15 cellular contexts compared by ENCODE assay signal in the genomic region with DNA sequence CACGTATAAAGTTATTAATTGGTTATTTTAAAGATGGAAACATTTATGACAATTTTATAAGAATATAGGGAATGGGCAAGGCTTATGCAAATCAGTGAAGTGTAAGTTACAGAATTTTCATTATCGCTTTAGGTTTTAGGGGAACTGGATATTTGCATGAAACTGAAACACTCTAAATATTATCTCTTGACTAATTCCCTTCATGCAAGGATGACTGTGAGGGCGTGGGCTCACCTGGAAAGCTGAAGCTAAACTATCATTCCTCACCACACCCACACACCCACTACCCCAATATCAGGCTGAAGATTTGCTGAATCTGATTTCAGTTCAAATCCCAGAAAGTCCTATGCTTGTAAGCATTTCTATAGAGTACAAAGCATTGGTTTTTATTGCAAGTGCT.
DNase-seq lines count a peak whose midpoint lies in the region; ATAC-seq lines count a peak whose summit lies in the region.
"Had no signal": no experiment of that assay in that cellular context is flagged by ENCODE, and none has a peak within 500 bp of the region (broad histone marks: within the 10 kb centered on the region; RNA-seq: fewer than 3 reads in every experiment).

No MANE protein-coding gene starts in this region.

- DNase-seq in NCI-H526 treated with DMSO at 0.1 percent for 48 hours (lab: John Stamatoyannopoulos, UW) (peak; percentile 56), DMS153 (lab: John Stamatoyannopoulos, UW) (no peak), NOMO-1 treated with DMSO at 0.1 percent for 48 hours (lab: John Stamatoyannopoulos, UW; ENCODE audit: unreplicated experiment) (no peak), iPS-NIHi7 (ENCODE audit: extremely low spot score) (no peak)
- DNase-seq in activated naive CD4-positive, alpha-beta T cell treated with Interleukin-2 at 50 U/mL for 16 hours, result no peak
- DNase-seq: activated naive CD4-positive, alpha-beta T cell treated with anti-CD3 and anti-CD28 coated beads, Interleukin-2, amount 10 ng/mL, durations not matched to agents 7 days and 5 days; foreskin melanocyte; midbrain; occipital lobe; substantia nigra; T-helper 9 cell had no signal

- ATAC-seq in GM18867 (IDR thresholded peaks at IDR 0.05; ENCODE audit: unreplicated experiment), result peak; percentile 47
- ATAC-seq in GM21619 (IDR thresholded peaks at IDR 0.05; ENCODE audit: unreplicated experiment), result peak; percentile 44
- ATAC-seq in HG03064 (IDR thresholded peaks at IDR 0.05; ENCODE audit: low read depth, unreplicated experiment), result peak; percentile 43
- ATAC-seq: Right ventricle myocardium inferior had no signal
